In genomic region chr1:8200317-8201115, GRCh38 we compare ENCODE assay signal across 18 cellular contexts.
DNase-seq lines count a peak whose midpoint lies in the region; ATAC-seq, FAIRE-seq and TF ChIP-seq lines count a peak whose summit lies in the region.
"Had no signal": no experiment of that assay in that cellular context is flagged by ENCODE, and none has a peak within 500 bp of the region (broad histone marks: within the 10 kb centered on the region; RNA-seq: fewer than 3 reads in every experiment).

No MANE protein-coding gene starts in this region.

- TF ChIP-seq POLR2A in HCT116 (IDR thresholded peaks at IDR 0.05; ENCODE audit: borderline replicate concordance, extremely low read depth, insufficient read depth, insufficient read length) (no peak), spleen (IDR thresholded peaks at IDR 0.05) (no peak), testis (IDR thresholded peaks at IDR 0.05) (no peak)

- no peaks in the 10 kb centered on the region for H3K9me3 Mint-ChIP-seq in mesothelial cell of epicardium
- H3K9me3 Mint-ChIP-seq: CD8-positive, alpha-beta memory T cell had no signal

- H3K36me3 ChIP-seq in HCT116 (ENCODE audit: control insufficient read depth in 1 of 2, insufficient read depth in 2 of 2, low read length in 2 of 2) (no peaks in the 10 kb centered on the region), spleen (no peaks in the 10 kb centered on the region), testis (ENCODE audit: low read depth, missing control alignments) (no peaks in the 10 kb centered on the region)

- TF ChIP-seq CTCF in HCT116 (IDR thresholded peaks at IDR 0.05 in 2 of 3, conservative IDR thresholded peaks at IDR 0.05 in 1 of 3; ENCODE audit: borderline replicate concordance in 1 of 3, insufficient read depth in 1 of 3, low read depth in 2 of 3, low read length in 2 of 3) (no peak), coronary artery (IDR thresholded peaks at IDR 0.05) (no peak), mesothelial cell of epicardium (IDR thresholded peaks at IDR 0.05; ENCODE audit: unreplicated experiment) (no peak), spleen (IDR thresholded peaks at IDR 0.05 in 8 of 11, conservative IDR thresholded peaks at IDR 0.05 in 3 of 11) (no peak), testis (IDR thresholded peaks at IDR 0.05) (no peak)

- CTCF ChIA-PET in HCT116 (lab: Charles Lee) = no interaction called here

- H3K4me1 ChIP-seq in HCT116 (ENCODE audit: control insufficient read depth in 1 of 2, insufficient read depth in 2 of 2, low read length in 2 of 2) (peaks cover 87 to 99% of the 10 kb centered on the region in 2 experiments), spleen (peaks cover 0 to 45% (median 11%) of the 10 kb centered on the region in 6 donors), testis (peaks cover 15% of the 10 kb centered on the region)

- no peaks in the 10 kb centered on the region for H4K20me1 ChIP-seq in HCT116 (ENCODE audit: insufficient read depth)

- no peaks in the 10 kb centered on the region for H3K9me2 ChIP-seq in HCT116 (ENCODE audit: insufficient read depth)

- no peak overlapping the region for H2AFZ ChIP-seq in HCT116 (ENCODE audit: low read depth, low read length, poor library complexity, severe bottlenecking)

- H3K27me3 Mint-ChIP-seq in mesothelial cell of epicardium (ENCODE audit: low read depth) = no peaks in the 10 kb centered on the region

- H3K4me3 ChIP-seq in HCT116 (replicated peaks in 1 of 2; ENCODE audit: low read depth in 1 of 2, low read length in 2 of 2) = no peak overlapping the region
- H3K4me3 ChIP-seq in coronary artery = no peak overlapping the region
- H3K4me3 ChIP-seq in spleen = no peak overlapping the region
- no peak overlapping the region for H3K4me3 ChIP-seq in testis

- no peak overlapping the region for H3K4me3 Mint-ChIP-seq in mesothelial cell of epicardium
- H3K4me3 Mint-ChIP-seq: CD8-positive, alpha-beta memory T cell had no signal

- intact Hi-C loops in HCT116 (cut with micrococcal nuclease) (loop anchor here (5.0 kb wide), 1 partner anchor 107 kb away; no protein-coding TSS in a partner anchor), spleen (cut with DNase I; ENCODE audit: low total_unique reads) (no loop called here), testis (cut with DNase I; ENCODE audit: low total_unique reads) (no loop called here)

- FAIRE-seq in HTR-8/SVneo (lab: Jason Lieb, UNC) = no peak
- FAIRE-seq: TTC549 had no signal

- H3K79me2 ChIP-seq in HCT116 (ENCODE audit: insufficient read depth, low read length) = no peaks in the 10 kb centered on the region

- ATAC-seq in HCT116 (no peak), GM21786 (IDR thresholded peaks at IDR 0.05; ENCODE audit: unreplicated experiment) (no peak)

- peak overlapping the region; percentile 64; the same call in 1 of the 2 replicates for H3K9ac ChIP-seq in HCT116 (ENCODE audit: low read length)

- WGBS in spleen, 5 donors = 75 to 91% (median 88%) methylated on average over 18 of the region's 18 CpGs
- WGBS in testis, 2 donors = 91 to 92% methylated on average over 15 to 18 of the region's 18 CpGs

- H3K4me1 Mint-ChIP-seq in mesothelial cell of epicardium = peaks cover 66% of the 10 kb centered on the region

- no TSS peak for BruUV-seq in HCT116 (replicated peaks; lab: Mats Ljungman, UMichigan)

- H3K27ac Mint-ChIP-seq in mesothelial cell of epicardium = peak overlapping the region; percentile 98
- H3K27ac Mint-ChIP-seq: CD8-positive, alpha-beta memory T cell had no signal

- H3K9me3 ChIP-seq in HCT116 (ENCODE audit: control insufficient read depth in 1 of 2, insufficient read depth in 1 of 2, low read depth in 1 of 2, low read length in 2 of 2) (no peaks in the 10 kb centered on the region), spleen (no peaks in the 10 kb centered on the region), testis (no peaks in the 10 kb centered on the region)

- H3K27ac ChIP-seq in HCT116 (ENCODE audit: low read depth, low read length) (peak overlapping the region; percentile 91), coronary artery (peak overlapping the region; percentile 97 to 98), spleen (peak overlapping the region in 1 of 8 donors; percentile 73), testis (peak overlapping the region in 1 of 2 donors; percentile 81)

- peak overlapping the region; percentile 77 for H3K4me2 ChIP-seq in HCT116 (ENCODE audit: low read length)

- H3K27me3 ChIP-seq in HCT116 (ENCODE audit: insufficient read depth, low read length) (no peaks in the 10 kb centered on the region), spleen (replicated peaks in 1 of 7) (no peaks in the 10 kb centered on the region), testis (no peaks in the 10 kb centered on the region)

- RAD21 ChIA-PET in HCT116 (lab: Charles Lee; ENCODE audit: low non-redundant PET in 1 of 2, low total read pairs in 2 of 2, uncharacterized antibody in 2 of 2, unreplicated experiment in 2 of 2) = interaction anchor here in 1 of 2 experiments (0.5 to 1.5 kb wide), 2 partner anchors 33 to 35 kb away, joined by 4 to 8 read pairs; no protein-coding TSS in a partner anchor

- no peak for TF ChIP-seq RAD21 in HCT116 (IDR thresholded peaks at IDR 0.05; ENCODE audit: low read depth)

- H3K36me3 Mint-ChIP-seq in mesothelial cell of epicardium = no peaks in the 10 kb centered on the region
- H3K36me3 Mint-ChIP-seq: CD8-positive, alpha-beta memory T cell had no signal

- DNase-seq in HCT116 (ENCODE audit: low read depth, low spot score) = no peak
- DNase-seq in coronary artery (ENCODE audit: low spot score) = no peak
- DNase-seq in mesothelial cell of epicardium (ENCODE audit: low spot score in 2 of 2, unreplicated experiment in 2 of 2) = no peak
- DNase-seq in spleen = peak; percentile 29
- DNase-seq in testis = no peak
- no peak for DNase-seq in HTR-8/SVneo (ENCODE audit: insufficient read length, low spot score)
- DNase-seq in OCI-M2 (lab: John Stamatoyannopoulos, UW; ENCODE audit: unreplicated experiment) = no peak
- DNase-seq: activated CD4-positive, alpha-beta T cell treated with anti-CD3 and anti-CD28 coated beads, Interleukin-2, amount 50 U/mL, for 1 hour; activated gamma-delta T cell treated with Interleukin-2 at 50 U/mL for 16 hours; CD8-positive, alpha-beta memory T cell; DND-41; foreskin melanocyte; GOT3; NCI-H187; occipital lobe; SW 1271 had no signal

- POLR2A ChIA-PET in HCT116 (lab: Charles Lee) = interaction anchor here (0.6 to 2.8 kb wide), 16 partner anchors 8 to 183 kb away, joined by 3 to 12 read pairs (median 4); no protein-coding TSS in a partner anchor

TF ChIP-seq in HCT116, 20 proteins besides CTCF, POLR2A, EP300 and RAD21:
- TF ChIP-seq ZFX (IDR thresholded peaks at IDR 0.05) (0 out of 2 replicates have a peak, but pooled peaks have one; percentile 8), EZH2phosphoT487 (IDR thresholded peaks at IDR 0.05; ENCODE audit: borderline replicate concordance) (no peak), TCF7L2 (IDR thresholded peaks at IDR 0.05; ENCODE audit: borderline replicate concordance, extremely low read depth, insufficient read depth, insufficient read length) (no peak), CEBPB (IDR thresholded peaks at IDR 0.05; ENCODE audit: low read depth) (no peak), POLR2AphosphoS5 (IDR thresholded peaks at IDR 0.05; ENCODE audit: low read depth, low read length) (no peak)
